In genomic region chr11:66582565-66583147, GRCh38 we compare ENCODE assay signal across 7 cellular contexts. TPM values are rescaled to one million over a fixed set of nuclear protein-coding genes. Genes with fewer than 3 reads are reported as not detected.
"Had no signal": no experiment of that assay in that cellular context is flagged by ENCODE, and none has a peak within 500 bp of the region (broad histone marks: within the 10 kb centered on the region; RNA-seq: fewer than 3 reads in every experiment).

No MANE protein-coding gene starts in this region.

RNA-seq across cellular contexts. Expression of gene CCDC87, which starts 10.2 kb away (rescaled TPM):
- polyA plus RNA-seq: IgD-negative memory B cell had no signal

RNA-seq across cellular contexts. Expression of gene CTSF, which starts 14.2 kb away (rescaled TPM):
- total RNA-seq: HT-29 had no signal

RNA-seq across cellular contexts. Expression of gene ACTN3, which starts 36.0 kb away (rescaled TPM):
- total RNA-seq: HT-29, NCI-H460, PC-9, Peyer's patch, Right ventricle myocardium inferior, SJCRH30 had no signal
- polyA plus RNA-seq: IgD-negative memory B cell had no signal
